ENCODE assay signal across 18 cellular contexts in genomic region chr4:78781086-78781630, GRCh38.
"Had no signal": no experiment of that assay in that cellular context is flagged by ENCODE, and none has a peak within 500 bp of the region (broad histone marks: within the 10 kb centered on the region; RNA-seq: fewer than 3 reads in every experiment).

No MANE protein-coding gene starts in this region.

- H3K9me3 ChIP-seq: ascending aorta, esophagus muscularis mucosa, right lobe of liver, upper lobe of left lung had no signal

- H3K27me3 ChIP-seq: ascending aorta, esophagus muscularis mucosa, right lobe of liver, upper lobe of left lung had no signal

- DNase-seq: activated B cell treated with CpG ODN at 0.5 μM for 24 hours; activated CD4-positive, alpha-beta memory T cell treated with anti-CD3 and anti-CD28 coated beads, Interleukin-2, amount 10 ng/mL, durations not matched to agents 7 days and 5 days; activated CD4-positive, alpha-beta T cell treated with anti-CD3 and anti-CD28 coated beads for 48 hours; activated effector memory CD4-positive, alpha-beta T cell treated with Interleukin-2 at 50 U/mL for 16 hours; activated naive CD4-positive, alpha-beta T cell treated with anti-CD3 and anti-CD28 coated beads, Interleukin-2, amount 50 U/mL, for 16 hours; activated T-cell treated with anti-CD3 and anti-CD28 coated beads, Interleukin-2, amount 50 U/mL, for 4 hours; effector CD8-positive, alpha-beta T cell; right lobe of liver; stimulated activated CD4-positive, alpha-beta T cell treated with anti-CD3 and anti-CD28 coated beads, Interleukin-4, amount 100 ng/mL, for 1 hour; stimulated activated naive CD8-positive, alpha-beta T cell treated with anti-CD3 and anti-CD28 coated beads, Interleukin-15, amount 100 ng/mL, for 72 hours; upper lobe of left lung had no signal

- H3K4me1 ChIP-seq: parathyroid adenoma had no signal

- H3K27me3 Mint-ChIP-seq: activated B cell treated with CpG ODN at 0.5 μM for 24 hours; activated CD4-positive, alpha-beta memory T cell treated with anti-CD3 and anti-CD28 coated beads, Interleukin-2, amount 10 ng/mL, durations not matched to agents 7 days and 5 days; natural killer cell treated with Interleukin-12 subunit alpha and Interleukin-12 subunit beta and Interleukin-15 and Interleukin-18, amount 100 ng/mL, for 72 hours; stimulated activated naive CD8-positive, alpha-beta T cell treated with anti-CD3 and anti-CD28 coated beads, Interleukin-15, amount 100 ng/mL, for 72 hours had no signal

- H3K27ac ChIP-seq: ascending aorta, esophagus muscularis mucosa, parathyroid adenoma, right lobe of liver had no signal

- H3K27ac Mint-ChIP-seq: activated B cell treated with CpG ODN at 0.5 μM for 24 hours; activated CD4-positive, alpha-beta memory T cell treated with anti-CD3 and anti-CD28 coated beads, Interleukin-2, amount 10 ng/mL, durations not matched to agents 7 days and 5 days; mesothelial cell of epicardium; natural killer cell treated with Interleukin-12 subunit alpha and Interleukin-12 subunit beta and Interleukin-15 and Interleukin-18, amount 100 ng/mL, for 72 hours; stimulated activated naive CD8-positive, alpha-beta T cell treated with anti-CD3 and anti-CD28 coated beads, Interleukin-15, amount 100 ng/mL, for 72 hours; T-helper 2 cell treated with Interferon-gamma antibody and Interleukin-4, amounts not matched to agents 5 μg/mL and 100 μg/mL, for 36 hours had no signal

- FAIRE-seq: small intestine had no signal

- ATAC-seq: activated T-cell treated with anti-CD3 and anti-CD28 coated beads, Interleukin-2, amount 50 U/mL, for 4 hours; natural killer cell treated with Interleukin-12 subunit alpha and Interleukin-12 subunit beta and Interleukin-15 and Interleukin-18, amount 100 ng/mL, for 72 hours; stimulated activated naive CD8-positive, alpha-beta T cell treated with anti-CD3 and anti-CD28 coated beads, Interleukin-15, amount 100 ng/mL, for 72 hours had no signal

- H2AFZ ChIP-seq: parathyroid adenoma had no signal

- H3K4me3 ChIP-seq: ascending aorta, esophagus muscularis mucosa, right lobe of liver, upper lobe of left lung had no signal

- H3K9me3 Mint-ChIP-seq: activated B cell treated with CpG ODN at 0.5 μM for 24 hours; activated CD4-positive, alpha-beta memory T cell treated with anti-CD3 and anti-CD28 coated beads, Interleukin-2, amount 10 ng/mL, durations not matched to agents 7 days and 5 days; activated T-cell treated with anti-CD3 and anti-CD28 coated beads, Interleukin-2, amount 50 U/mL, for 4 hours; mesothelial cell of epicardium; natural killer cell treated with Interleukin-12 subunit alpha and Interleukin-12 subunit beta and Interleukin-15 and Interleukin-18, amount 100 ng/mL, for 72 hours; stimulated activated naive CD8-positive, alpha-beta T cell treated with anti-CD3 and anti-CD28 coated beads, Interleukin-15, amount 100 ng/mL, for 72 hours; T-helper 2 cell treated with Interferon-gamma antibody and Interleukin-4, amounts not matched to agents 5 μg/mL and 100 μg/mL, for 36 hours had no signal

- H3K4me3 Mint-ChIP-seq: activated B cell treated with CpG ODN at 0.5 μM for 24 hours; activated CD4-positive, alpha-beta memory T cell treated with anti-CD3 and anti-CD28 coated beads, Interleukin-2, amount 10 ng/mL, durations not matched to agents 7 days and 5 days; activated T-cell treated with anti-CD3 and anti-CD28 coated beads, Interleukin-2, amount 50 U/mL, for 4 hours; mesothelial cell of epicardium; natural killer cell treated with Interleukin-12 subunit alpha and Interleukin-12 subunit beta and Interleukin-15 and Interleukin-18, amount 100 ng/mL, for 72 hours; stimulated activated naive CD8-positive, alpha-beta T cell treated with anti-CD3 and anti-CD28 coated beads, Interleukin-15, amount 100 ng/mL, for 72 hours; T-helper 2 cell treated with Interferon-gamma antibody and Interleukin-4, amounts not matched to agents 5 μg/mL and 100 μg/mL, for 36 hours had no signal

- H3K9ac ChIP-seq: parathyroid adenoma had no signal

- H3K36me3 ChIP-seq: ascending aorta, esophagus muscularis mucosa, right lobe of liver, upper lobe of left lung had no signal

- H3K36me3 Mint-ChIP-seq: mesothelial cell of epicardium; natural killer cell treated with Interleukin-12 subunit alpha and Interleukin-12 subunit beta and Interleukin-15 and Interleukin-18, amount 100 ng/mL, for 72 hours had no signal
